12 cellular contexts compared by ENCODE assay signal in genomic region chr5:150112211-150113046, GRCh38. TPM values are rescaled to one million over a fixed set of nuclear protein-coding genes. Genes with fewer than 3 reads are reported as not detected.
DNase-seq lines count a peak whose midpoint lies in the region; TF ChIP-seq lines count a peak whose summit lies in the region.
"Had no signal": no experiment of that assay in that cellular context is flagged by ENCODE, and none has a peak within 500 bp of the region (broad histone marks: within the 10 kb centered on the region; RNA-seq: fewer than 3 reads in every experiment).

No MANE protein-coding gene starts in this region.

- TF ChIP-seq CTCF in GM13977 (IDR thresholded peaks at IDR 0.05; ENCODE audit: extremely low read depth, insufficient read depth, missing control alignments) (no peak), WERI-Rb-1 (IDR thresholded peaks at IDR 0.05; ENCODE audit: low read depth, low read length) (no peak), left ventricle myocardium inferior (IDR thresholded peaks at IDR 0.05; ENCODE audit: borderline replicate concordance) (no peak)

- H3K36me3 ChIP-seq in WERI-Rb-1: no peaks in the 10 kb centered on the region
- H3K36me3 ChIP-seq in left ventricle myocardium inferior: no peaks in the 10 kb centered on the region
- H3K36me3 ChIP-seq: cardiac muscle cell, thyroid gland had no signal

- H3K27me3 ChIP-seq in WERI-Rb-1 (ENCODE audit: insufficient read depth, low read depth, severe bottlenecking) (no peaks in the 10 kb centered on the region), left ventricle myocardium inferior (ENCODE audit: low read depth) (no peaks in the 10 kb centered on the region)
- H3K27me3 ChIP-seq: cardiac muscle cell, thyroid gland had no signal

- H3K4me3 ChIP-seq in WERI-Rb-1 (ENCODE audit: low read depth, low read length) (no peak overlapping the region), left ventricle myocardium inferior (no peak overlapping the region), skin epidermis (no peak overlapping the region)
- H3K4me3 ChIP-seq: cardiac muscle cell, thyroid gland had no signal

- H3K9me3 ChIP-seq in WERI-Rb-1 (ENCODE audit: severe bottlenecking) (no peaks in the 10 kb centered on the region), left ventricle myocardium inferior (replicated peaks) (no peaks in the 10 kb centered on the region)
- H3K9me3 ChIP-seq: thyroid gland had no signal

- peaks cover 24% of the 10 kb centered on the region for H3K4me1 ChIP-seq in left ventricle myocardium inferior

- H3K27ac ChIP-seq in WERI-Rb-1 (peak overlapping the region; percentile 55), left ventricle myocardium inferior (replicated peaks) (peak overlapping the region; percentile 50), skin epidermis (peak overlapping the region in 19 of 21 experiments; percentile 11 to 72 (median 47))
- H3K27ac ChIP-seq: cardiac muscle cell had no signal

- in situ Hi-C loops in GM13977 (cut with MboI; ENCODE audit: low pct_unique_long_range_greater_than_20kb, low sequenced_read_pairs, unreplicated experiment): no loop called here

- DNase-seq in GM13977 (ENCODE audit: low spot score) (peak; percentile 12), WERI-Rb-1 (peak; percentile 47), left ventricle myocardium inferior (peak; percentile 52), NCI-H146 (lab: John Stamatoyannopoulos, UW) (no peak), ureter (ENCODE audit: low spot score) (no peak), SW 1271 (lab: John Stamatoyannopoulos, UW) (no peak)
- no peak for DNase-seq in activated CD8-positive, alpha-beta memory T cell treated with anti-CD3 and anti-CD28 coated beads, Interleukin-2, amount 50 U/mL, for 4 hours
- DNase-seq: nephron progenitor cell had no signal

- intact Hi-C loops in left ventricle myocardium inferior (cut with micrococcal nuclease): no loop called here

RNA-seq across cellular contexts. Expression of gene CSF1R, which starts 26.1 kb away (rescaled TPM):
- total RNA-seq in left ventricle myocardium inferior: 15.5 TPM
- 16.9 TPM for total RNA-seq in ureter
- total RNA-seq: cardiac muscle cell; T-helper 2 cell treated with Interferon-gamma antibody and Interleukin-4, amounts not matched to agents 100 ng/mL and 5 ng/mL, for 36 hours had no signal

RNA-seq across cellular contexts. Expression of gene PDGFRB, which starts 43.2 kb away (rescaled TPM):
- 39.7 TPM for total RNA-seq in left ventricle myocardium inferior
- 108 TPM for total RNA-seq in ureter

RNA-seq across cellular contexts. Expression of gene CDX1, which starts 54.1 kb away (rescaled TPM):
- total RNA-seq in left ventricle myocardium inferior (not detected), ureter (not detected)
- total RNA-seq: cardiac muscle cell; T-helper 2 cell treated with Interferon-gamma antibody and Interleukin-4, amounts not matched to agents 100 ng/mL and 5 ng/mL, for 36 hours; thyroid gland had no signal

Comparison
In these comparisons a context has a peak if more than half of its experiments do, and no peak if none do; other contexts are left out.
1. DNase-seq: peak in GM13977 (single experiment), WERI-Rb-1 (single experiment) and left ventricle myocardium inferior (single experiment); none in NCI-H146 (single experiment), ureter (single experiment), SW 1271 (0 of 2) and activated CD8-positive, alpha-beta memory T cell treated with anti-CD3 and anti-CD28 coated beads, Interleukin-2, amount 50 U/mL, for 4 hours (single experiment).
2. Peak in every context shown above with its lines, with median percentiles within 50 percentile points of each other: H3K27ac ChIP-seq.